1 cellular context compared by ENCODE assay signal in the genomic region with DNA sequence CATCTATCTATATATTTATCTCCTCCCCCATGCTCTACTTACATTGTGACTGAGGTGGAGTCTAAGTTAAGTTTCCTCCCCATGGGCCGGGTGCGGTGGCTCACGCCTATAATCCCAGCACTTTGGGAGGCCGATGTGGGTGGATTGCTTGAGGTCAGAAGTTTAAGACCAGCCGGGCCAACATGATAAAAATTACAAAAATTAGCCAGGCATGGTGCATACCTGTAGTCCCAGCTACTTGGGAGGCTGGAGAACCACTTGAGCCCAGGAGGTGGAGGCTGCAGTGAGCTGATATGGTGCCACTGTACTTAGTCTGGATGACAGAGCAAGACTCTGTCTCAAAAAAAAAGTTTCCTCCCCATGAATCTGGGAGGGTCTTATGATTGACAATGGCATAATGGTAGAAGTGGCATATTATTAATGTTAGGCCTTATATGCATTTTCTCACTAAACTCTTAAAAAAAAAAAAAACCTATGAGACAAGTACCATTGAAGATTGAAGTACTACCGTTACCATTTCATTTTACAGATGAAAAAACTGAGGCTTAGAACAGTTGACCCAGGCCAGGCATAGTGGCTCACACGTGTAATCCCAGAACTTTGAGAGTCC.
TF ChIP-seq lines count a peak whose summit lies in the region.

No MANE protein-coding gene starts in this region.

TF ChIP-seq in HEK293, 187 proteins besides CTCF, POLR2A, EP300 and RAD21 (continued from another document):
- TF ChIP-seq, protein P1, sequence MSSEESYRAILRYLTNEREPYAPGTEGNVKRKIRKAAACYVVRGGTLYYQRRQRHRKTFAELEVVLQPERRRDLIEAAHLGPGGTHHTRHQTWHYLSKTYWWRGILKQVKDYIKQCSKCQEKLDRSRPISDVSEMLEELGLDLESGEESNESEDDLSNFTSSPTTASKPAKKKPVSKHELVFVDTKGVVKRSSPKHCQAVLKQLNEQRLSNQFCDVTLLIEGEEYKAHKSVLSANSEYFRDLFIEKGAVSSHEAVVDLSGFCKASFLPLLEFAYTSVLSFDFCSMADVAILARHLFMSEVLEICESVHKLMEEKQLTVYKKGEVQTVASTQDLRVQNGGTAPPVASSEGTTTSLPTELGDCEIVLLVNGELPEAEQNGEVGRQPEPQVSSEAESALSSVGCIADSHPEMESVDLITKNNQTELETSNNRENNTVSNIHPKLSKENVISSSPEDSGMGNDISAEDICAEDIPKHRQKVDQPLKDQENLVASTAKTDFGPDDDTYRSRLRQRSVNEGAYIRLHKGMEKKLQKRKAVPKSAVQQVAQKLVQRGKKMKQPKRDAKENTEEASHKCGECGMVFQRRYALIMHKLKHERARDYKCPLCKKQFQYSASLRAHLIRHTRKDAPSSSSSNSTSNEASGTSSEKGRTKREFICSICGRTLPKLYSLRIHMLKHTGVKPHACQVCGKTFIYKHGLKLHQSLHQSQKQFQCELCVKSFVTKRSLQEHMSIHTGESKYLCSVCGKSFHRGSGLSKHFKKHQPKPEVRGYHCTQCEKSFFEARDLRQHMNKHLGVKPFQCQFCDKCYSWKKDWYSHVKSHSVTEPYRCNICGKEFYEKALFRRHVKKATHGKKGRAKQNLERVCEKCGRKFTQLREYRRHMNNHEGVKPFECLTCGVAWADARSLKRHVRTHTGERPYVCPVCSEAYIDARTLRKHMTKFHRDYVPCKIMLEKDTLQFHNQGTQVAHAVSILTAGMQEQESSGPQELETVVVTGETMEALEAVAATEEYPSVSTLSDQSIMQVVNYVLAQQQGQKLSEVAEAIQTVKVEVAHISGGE (tag by site-specific recombination; conservative IDR thresholded peaks at IDR 0.05; ENCODE audit: low read depth) = no peak
- no peak for TF ChIP-seq ZNF561 (tag by site-specific recombination; IDR thresholded peaks at IDR 0.05; ENCODE audit: borderline replicate concordance)
